ENCODE assay signal across 8 cellular contexts in the genomic region with DNA sequence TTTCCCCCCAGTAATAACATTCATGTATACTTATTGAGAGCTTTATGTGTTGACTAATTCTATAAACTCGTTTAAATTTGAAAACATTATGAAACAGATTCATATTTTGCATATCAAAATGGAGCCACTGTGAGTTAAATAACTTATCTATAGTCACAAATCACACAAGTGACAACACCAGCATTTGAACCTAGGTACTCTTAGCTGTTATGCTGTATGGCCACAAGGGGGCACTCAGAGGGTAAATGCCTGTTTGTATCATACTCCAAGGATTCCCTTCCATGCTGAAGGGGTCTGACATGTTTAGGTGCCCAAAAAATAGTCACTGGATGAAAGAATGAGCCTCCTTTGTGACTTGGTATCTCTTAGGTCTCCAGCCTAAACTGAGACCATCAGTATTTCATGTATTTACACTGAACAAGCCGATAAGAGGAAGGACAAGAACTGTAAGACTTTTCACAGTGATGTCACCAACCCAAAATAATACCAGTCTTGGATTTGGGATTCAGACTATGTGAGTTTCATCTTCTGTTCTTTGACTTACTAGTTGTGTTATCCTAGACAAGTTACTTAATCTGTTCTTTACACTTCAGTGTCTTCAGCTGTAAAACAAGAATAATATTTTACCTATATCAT. TPM values are rescaled to one million over a fixed set of nuclear protein-coding genes. Genes with fewer than 3 reads are reported as not detected.
A peak's percentile ranks its signal among the peaks of the same experiment; 100 is the strongest.
DNase-seq lines count a peak whose midpoint lies in the region; ATAC-seq and TF ChIP-seq lines count a peak whose summit lies in the region.

No MANE protein-coding gene starts in this region.

- no peak overlapping the region for H3K4me3 ChIP-seq in DND-41 (ENCODE audit: low read depth in 1 of 2, low read length in 2 of 2)
- no peak overlapping the region for H3K4me3 ChIP-seq in coronary artery

- H3K27ac ChIP-seq in DND-41 (ENCODE audit: low read length) (no peak overlapping the region), coronary artery (no peak overlapping the region)

- H2AFZ ChIP-seq in DND-41 (ENCODE audit: low read depth, low read length): no peak overlapping the region

- no peaks in the 10 kb centered on the region for H3K36me3 ChIP-seq in DND-41 (ENCODE audit: insufficient read depth, low read length)

- H3K4me2 ChIP-seq in DND-41 (ENCODE audit: insufficient read depth, low read length): no peak overlapping the region

- peak; percentile 72; the same call in 2 of the 3 replicates for ATAC-seq in DND-41 (ENCODE audit: insufficient read depth, low read depth)
- peak; percentile 66 for ATAC-seq in GM19397 (IDR thresholded peaks at IDR 0.05; ENCODE audit: unreplicated experiment)

- no peak overlapping the region for H3K9ac ChIP-seq in DND-41 (ENCODE audit: low read depth, low read length)

- TF ChIP-seq CTCF in DND-41 (IDR thresholded peaks at IDR 0.05; ENCODE audit: borderline replicate concordance, extremely low read depth, low read length, poor library complexity, severe bottlenecking) (peak; percentile 86), coronary artery (IDR thresholded peaks at IDR 0.05) (peak; percentile 63)

- H3K9me3 ChIP-seq in DND-41 (ENCODE audit: insufficient read depth, low read length, severe bottlenecking): no peaks in the 10 kb centered on the region

- H3K4me1 ChIP-seq in DND-41 (ENCODE audit: insufficient read depth, low read length): no peaks in the 10 kb centered on the region

- DNase-seq in DND-41 (peak; percentile 34), HS-27A (ENCODE audit: low read depth) (peak; percentile 20), SKM-1 treated with dmso at 0.1 percent for 144 hours (lab: John Stamatoyannopoulos, UW; ENCODE audit: unreplicated experiment) (peak; percentile 13), coronary artery (ENCODE audit: low spot score) (no peak), lung microvascular endothelial cell (ENCODE audit: low read depth in 2 of 2) (peak; percentile 68 to 71), stromal cell of bone marrow (ENCODE audit: low read depth) (peak; percentile 22), GOT3 (lab: John Stamatoyannopoulos, UW) (no peak)

- no peaks in the 10 kb centered on the region for H3K79me2 ChIP-seq in DND-41 (ENCODE audit: insufficient read depth, low read length)

- no peaks in the 10 kb centered on the region for H4K20me1 ChIP-seq in DND-41 (ENCODE audit: insufficient read depth, low read length)

- peaks cover 15% of the 10 kb centered on the region for H3K27me3 ChIP-seq in DND-41 (ENCODE audit: insufficient read depth, low read length, poor library complexity)

RNA-seq across cellular contexts. Expression of a gene that starts 12.2 kb away (rescaled TPM):
- not detected in 2 replicates for total RNA-seq in lung microvascular endothelial cell

RNA-seq across cellular contexts. Expression of a gene that starts 27.2 kb away (rescaled TPM):
- total RNA-seq in lung microvascular endothelial cell: not detected in 2 replicates

RNA-seq across cellular contexts. Expression of a gene that starts 33.5 kb away (rescaled TPM):
- not detected in 2 replicates for total RNA-seq in lung microvascular endothelial cell

RNA-seq across cellular contexts. Expression of a gene that starts 35.0 kb away (rescaled TPM):
- total RNA-seq in lung microvascular endothelial cell: not detected in 2 replicates

RNA-seq across cellular contexts. Expression of a gene that starts 40.2 kb away (rescaled TPM):
- total RNA-seq in lung microvascular endothelial cell: under 0.01 TPM in 1 of 2 replicates, not detected in the other

Comparison
In these comparisons a context has a peak if more than half of its experiments do, and no peak if none do; other contexts are left out.
1. DNase-seq: peak in DND-41 (single experiment), HS-27A (single experiment), SKM-1 treated with dmso at 0.1 percent for 144 hours (single experiment), lung microvascular endothelial cell (2 of 2) and stromal cell of bone marrow (single experiment); none in coronary artery (single experiment) and GOT3 (single experiment).